In the genomic region with DNA sequence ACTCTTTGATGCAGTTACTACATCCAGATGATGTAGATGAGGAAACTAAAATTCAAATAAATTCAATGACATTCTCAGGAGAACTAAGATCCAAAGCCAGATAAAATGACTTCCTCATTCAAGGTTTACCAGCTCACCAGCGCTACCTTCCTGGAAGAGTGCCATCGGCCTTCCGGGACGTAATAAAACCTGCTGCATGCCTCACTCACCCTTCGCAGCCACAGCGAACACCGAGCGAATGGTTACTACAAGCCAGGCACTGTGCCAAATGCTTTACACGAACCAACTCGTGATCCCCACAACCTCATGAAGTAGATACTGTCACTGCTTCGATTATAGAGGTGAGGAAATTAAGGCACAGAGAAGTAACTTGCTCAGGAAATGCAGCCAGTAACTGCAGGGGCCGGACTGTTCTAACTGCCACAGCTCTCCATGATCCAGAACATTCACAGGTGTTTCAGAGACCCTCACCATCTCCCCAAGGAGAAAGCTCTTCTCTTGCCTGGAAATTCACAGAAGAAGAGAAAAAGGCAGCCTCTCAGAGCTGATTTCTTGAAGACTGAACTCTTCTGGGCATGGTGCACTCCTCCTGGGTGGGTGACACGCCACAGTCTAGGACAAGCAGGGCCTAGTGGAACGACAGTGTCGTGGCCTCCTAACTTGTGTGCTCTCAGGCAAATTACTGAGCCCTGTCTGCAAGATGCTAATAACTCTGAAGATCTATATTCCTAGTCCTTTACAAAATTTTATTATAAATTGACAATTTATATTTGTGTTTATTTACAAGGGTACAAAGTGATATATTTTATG, we compare ENCODE assay signal across 9 cellular contexts. TPM values are rescaled to one million over a fixed set of nuclear protein-coding genes. Genes with fewer than 3 reads are reported as not detected.
A peak's percentile ranks its signal among the peaks of the same experiment; 100 is the strongest.
DNase-seq lines count a peak whose midpoint lies in the region; ATAC-seq, FAIRE-seq and TF ChIP-seq lines count a peak whose summit lies in the region.
"Had no signal": no experiment of that assay in that cellular context is flagged by ENCODE, and none has a peak within 500 bp of the region (broad histone marks: within the 10 kb centered on the region; RNA-seq: fewer than 3 reads in every experiment).

No MANE protein-coding gene starts in this region.

- H3K4me3 Mint-ChIP-seq in type B pancreatic cell: no peak overlapping the region

- H3K79me2 ChIP-seq in HCT116 (ENCODE audit: insufficient read depth, low read length) (no peaks in the 10 kb centered on the region), K562 (ENCODE audit: control insufficient read depth, insufficient read depth, low read length) (no peaks in the 10 kb centered on the region), osteoblast (ENCODE audit: insufficient read depth, low read length) (peaks cover 2% of the 10 kb centered on the region)

- FAIRE-seq in K562 (lab: Jason Lieb, UNC): no peak
- FAIRE-seq: H1 had no signal

- peaks cover 18% of the 10 kb centered on the region for H3K4me1 Mint-ChIP-seq in type B pancreatic cell (ENCODE audit: unreplicated experiment)

- no peak overlapping the region for H2AFZ ChIP-seq in HCT116 (ENCODE audit: low read depth, low read length, poor library complexity, severe bottlenecking)
- no peak overlapping the region for H2AFZ ChIP-seq in K562 (ENCODE audit: low read depth, low read length)
- H2AFZ ChIP-seq in osteoblast (ENCODE audit: low read length): no peak overlapping the region

- peak overlapping the region; percentile 23; the same call in 1 of the 2 replicates for H3K27ac ChIP-seq in HCT116 (ENCODE audit: low read depth, low read length)
- H3K27ac ChIP-seq in RWPE1: peak overlapping the region; percentile 52
- no peak overlapping the region for H3K27ac ChIP-seq in K562 (ENCODE audit: extremely low read depth, low read depth, low read length)
- H3K27ac ChIP-seq in osteoblast (ENCODE audit: low read depth, low read length): no peak overlapping the region

- H3K9me2 ChIP-seq in HCT116 (ENCODE audit: insufficient read depth): no peaks in the 10 kb centered on the region

- no peaks in the 10 kb centered on the region; the same call in 1 of the 2 replicates for H4K20me1 ChIP-seq in HCT116 (ENCODE audit: insufficient read depth)
- H4K20me1 ChIP-seq in K562 (replicated peaks; ENCODE audit: control insufficient read depth, insufficient read depth, low read length): no peaks in the 10 kb centered on the region
- H4K20me1 ChIP-seq in osteoblast (ENCODE audit: insufficient read depth, low read length): no peaks in the 10 kb centered on the region

- H3K4me3 ChIP-seq in HCT116 (replicated peaks in 1 of 2; ENCODE audit: low read depth in 1 of 2, low read length in 2 of 2) (peak overlapping the region in 1 of 2 experiments; percentile 21; a peak in 1 of 4 replicates), K562 (no peak overlapping the region), osteoblast (ENCODE audit: insufficient read depth, low read length) (no peak overlapping the region)

- ATAC-seq in HCT116 (peak; percentile 85), K562 (no peak), HG02884 (IDR thresholded peaks at IDR 0.05; ENCODE audit: unreplicated experiment) (no peak)

- TF ChIP-seq RAD21 in HCT116 (IDR thresholded peaks at IDR 0.05; ENCODE audit: low read depth) (no peak), K562 (CRISPR knock-in tag; conservative IDR thresholded peaks at IDR 0.05 in 1 of 2, IDR thresholded peaks at IDR 0.05 in 1 of 2) (no peak)

- intact Hi-C loops in HCT116 (cut with micrococcal nuclease): no loop called here
- intact Hi-C loops in K562 (cut with micrococcal nuclease): no loop called here

- no peak for TF ChIP-seq CTCF in HCT116 (IDR thresholded peaks at IDR 0.05 in 2 of 3, conservative IDR thresholded peaks at IDR 0.05 in 1 of 3; ENCODE audit: borderline replicate concordance in 1 of 3, insufficient read depth in 1 of 3, low read depth in 2 of 3, low read length in 2 of 3)
- TF ChIP-seq CTCF in RWPE1 (conservative IDR thresholded peaks at IDR 0.05; ENCODE audit: low read depth): no peak
- TF ChIP-seq CTCF in K562 (IDR thresholded peaks at IDR 0.05 in 2 of 3, conservative IDR thresholded peaks at IDR 0.05 in 1 of 3; ENCODE audit: insufficient read depth in 2 of 3, low read depth in 1 of 3, low read length in 3 of 3): no peak
- no peak for TF ChIP-seq CTCF in GM13976 (IDR thresholded peaks at IDR 0.05; ENCODE audit: borderline replicate concordance, control extremely low read depth, extremely low read depth, insufficient read depth, missing control alignments)
- no peak for TF ChIP-seq CTCF in osteoblast (IDR thresholded peaks at IDR 0.05; ENCODE audit: extremely low read depth, low read depth, low read length)
- TF ChIP-seq CTCF in type B pancreatic cell (conservative IDR thresholded peaks at IDR 0.05): no peak

- no peak overlapping the region for H3K27ac Mint-ChIP-seq in type B pancreatic cell

- no peaks in the 10 kb centered on the region for H3K27me3 Mint-ChIP-seq in type B pancreatic cell

- H3K9me3 ChIP-seq in HCT116 (ENCODE audit: control insufficient read depth in 1 of 2, insufficient read depth in 1 of 2, low read depth in 1 of 2, low read length in 2 of 2) (no peaks in the 10 kb centered on the region), K562 (replicated peaks; ENCODE audit: control insufficient read depth, insufficient read depth, low read depth, low read length) (no peaks in the 10 kb centered on the region), osteoblast (ENCODE audit: low read depth, low read length) (no peaks in the 10 kb centered on the region)

- POLR2A ChIA-PET in HCT116 (lab: Charles Lee): no interaction called here
- POLR2A ChIA-PET in RWPE1 (lab: Yijun Ruan, JAX; ENCODE audit: low non-redundant PET): no interaction called here
- POLR2A ChIA-PET in K562 (lab: Yijun Ruan, JAX): interaction anchor here (0.9 kb wide), 1 partner anchor 19 kb away, joined by 3 read pairs; no protein-coding TSS in a partner anchor

- no peaks in the 10 kb centered on the region for H3K9me1 ChIP-seq in K562 (ENCODE audit: control insufficient read depth, insufficient read depth, low read length)

- H3K9ac ChIP-seq in HCT116 (ENCODE audit: low read length) (peak overlapping the region; percentile 21), K562 (ENCODE audit: insufficient read depth in 1 of 2, low read depth in 2 of 2, low read length in 2 of 2) (peak overlapping the region in 1 of 2 experiments; percentile 71; a peak in 1 of 4 replicates)

- BruUV-seq in HCT116 (replicated peaks; lab: Mats Ljungman, UMichigan) (no TSS peak), K562 (replicated peaks; lab: Mats Ljungman, UMichigan) (no TSS peak)

- no peak for TF ChIP-seq EP300 in K562 (IDR thresholded peaks at IDR 0.05; ENCODE audit: low read length)

- DNase-seq in HCT116 (ENCODE audit: low read depth, low spot score) (peak; percentile 73), RWPE1 (ENCODE audit: low spot score) (peak; percentile 75), K562 (ENCODE audit: extremely low read depth in 1 of 4, low spot score in 3 of 4) (peak in 1 of 4 experiments; percentile 44), renal cortical epithelial cell (ENCODE audit: low read depth) (peak; percentile 97), GM13976 (ENCODE audit: low spot score) (no peak), osteoblast (ENCODE audit: insufficient read length, low spot score, missing footprints) (no peak), type B pancreatic cell (ENCODE audit: extremely low spot score, unreplicated experiment) (no peak)

- H3K4me1 ChIP-seq in HCT116 (ENCODE audit: control insufficient read depth in 1 of 2, insufficient read depth in 2 of 2, low read length in 2 of 2): peaks cover 20 to 39% of the 10 kb centered on the region in 2 experiments
- peaks cover 6% of the 10 kb centered on the region in 2 experiments; a peak in 3 of 5 replicates for H3K4me1 ChIP-seq in K562 (replicated peaks in 1 of 2; ENCODE audit: control insufficient read depth in 2 of 2, insufficient read depth in 2 of 2, low read length in 2 of 2)
- peaks cover 14% of the 10 kb centered on the region for H3K4me1 ChIP-seq in osteoblast (ENCODE audit: insufficient read depth, low read length)

- TF ChIP-seq POLR2A in HCT116 (IDR thresholded peaks at IDR 0.05; ENCODE audit: borderline replicate concordance, extremely low read depth, insufficient read depth, insufficient read length) (no peak), K562 (conservative IDR thresholded peaks at IDR 0.05) (no peak)

- H3K27me3 ChIP-seq in HCT116 (ENCODE audit: insufficient read depth, low read length) (no peaks in the 10 kb centered on the region), K562 (ENCODE audit: control insufficient read depth in 2 of 2, insufficient read depth in 2 of 2, low read length in 2 of 2) (no peaks in the 10 kb centered on the region), osteoblast (ENCODE audit: insufficient read depth, low read length) (no peaks in the 10 kb centered on the region)

- in situ Hi-C loops in K562 (cut with MboI) (no loop called here), GM13976 (cut with MboI; ENCODE audit: low sequenced_read_pairs, unreplicated experiment) (no loop called here)

- 39% methylated on average over 15 of the region's 15 CpGs for WGBS in K562 (ENCODE audit: insufficient coverage, low coverage, missing lambda C conversion rate)

- H3K9me3 Mint-ChIP-seq in type B pancreatic cell: no peaks in the 10 kb centered on the region

- no peaks in the 10 kb centered on the region for H3K36me3 ChIP-seq in HCT116 (ENCODE audit: control insufficient read depth in 1 of 2, insufficient read depth in 2 of 2, low read length in 2 of 2)
- H3K36me3 ChIP-seq in K562 (ENCODE audit: control insufficient read depth, insufficient read depth, low read length): no peaks in the 10 kb centered on the region
- no peaks in the 10 kb centered on the region for H3K36me3 ChIP-seq in osteoblast (ENCODE audit: insufficient read depth, low read length)

- H3K36me3 Mint-ChIP-seq in type B pancreatic cell: peaks cover 6% of the 10 kb centered on the region

- peak overlapping the region; percentile 68 for H3K4me2 ChIP-seq in HCT116 (ENCODE audit: low read length)
- H3K4me2 ChIP-seq in K562 (ENCODE audit: insufficient read depth, low read length): peak overlapping the region; percentile 18; the same call in 1 of the 2 replicates
- H3K4me2 ChIP-seq in osteoblast (ENCODE audit: insufficient read depth, low read length): no peak overlapping the region

- CTCF ChIA-PET in HCT116 (lab: Charles Lee) (no interaction called here), RWPE1 (lab: Yijun Ruan, JAX) (interaction anchor here (0.6 to 1.3 kb wide), 2 partner anchors 17 to 47 kb away, joined by 4 to 5 read pairs; a partner anchor contains a TSS), K562 (lab: Yijun Ruan, JAX; ENCODE audit: low intra/inter-chr PET ratio) (no interaction called here)

- RAD21 ChIA-PET in HCT116 (lab: Charles Lee; ENCODE audit: low non-redundant PET in 1 of 2, low total read pairs in 2 of 2, uncharacterized antibody in 2 of 2, unreplicated experiment in 2 of 2): no interaction called here

RNA-seq across cellular contexts. Expression of a gene that starts 46.8 kb away (rescaled TPM):
- total RNA-seq in HCT116 (2021; ENCODE audit: unreplicated experiment) (0.64 TPM), K562 (2014; rRNA removed) (1.9 and 2.8 TPM in 2 replicates), K562 (2014; rRNA removed; fragmentation: Illumina TruSeq; extraction: Trizol) (0.13 and 0.18 TPM in 2 replicates), K562 (2015; rRNA removed; fragmentation: Illumina TruSeq; extraction: Trizol) (0.18 and 0.41 TPM in 2 replicates), K562 (2021) (2.3 and 2.5 TPM in 2 replicates), renal cortical epithelial cell (1.0 and 2.3 TPM in 2 replicates), osteoblast (18.5 and 19.7 TPM in 2 replicates), type B pancreatic cell (ENCODE audit: low replicate concordance) (3.4 and 21.6 TPM in 2 replicates)
- polyA plus RNA-seq in HCT116 (2012): 0.21 and 0.52 TPM in 2 replicates
- 2.6 and 5.4 TPM in 2 replicates for total RNA-seq in K562 (2011; cell fraction: chromatin; rRNA removed; ENCODE audit: low replicate concordance)
- 4.3 and 6.5 TPM in 2 replicates for total RNA-seq in K562 (2011; cell fraction: nucleolus; rRNA removed)
- total RNA-seq in K562 (2011; cell fraction: nucleoplasm; rRNA removed): 2.3 and 2.4 TPM in 2 replicates
- polyA plus RNA-seq in K562 (2011; rRNA removed) (0.53 and 0.64 TPM in 2 replicates), K562 (2014; fragmentation: Illumina TruSeq; extraction: Trizol) (0.12 and 0.35 TPM in 2 replicates), K562 (2014; fragmentation: Nextera tagmentation; extraction: Ambion mirVana) (under 1 TPM; 0.01 to 0.03 TPM), K562 (2014; rRNA removed) (1.4 and 2.3 TPM in 2 replicates)
- 0.93 and 4.2 TPM in 2 replicates for polyA plus RNA-seq in K562 (2011; cell fraction: cytosol; rRNA removed)
- polyA plus RNA-seq in K562 (2011; cell fraction: nucleus; rRNA removed): 2.7 and 7.9 TPM in 2 replicates
- polyA plus RNA-seq in K562 (2012): 0.80 and 0.95 TPM in 2 replicates
- 0.21 and 0.46 TPM in 2 replicates for polyA minus RNA-seq in K562 (2011; rRNA and poly(A)+ RNA removed)
- 1.5 and 2.1 TPM in 2 replicates for polyA minus RNA-seq in K562 (2011; cell fraction: cytosol; rRNA and poly(A)+ RNA removed)
- 2.6 and 2.7 TPM in 2 replicates for polyA minus RNA-seq in K562 (2011; cell fraction: nucleus; rRNA and poly(A)+ RNA removed)

RNA-seq across cellular contexts. Expression of a gene that starts 59.8 kb away (rescaled TPM):
- total RNA-seq in HCT116 (2021; ENCODE audit: unreplicated experiment): 27.3 TPM
- 20.7 and 32.4 TPM in 2 replicates for polyA plus RNA-seq in HCT116 (2012)
- 1.6 and 4.6 TPM in 2 replicates for total RNA-seq in K562 (2011; cell fraction: chromatin; rRNA removed; ENCODE audit: low replicate concordance)
- total RNA-seq in K562 (2011; cell fraction: nucleolus; rRNA removed): 6.6 and 9.8 TPM in 2 replicates
- 0.69 and 4.2 TPM in 2 replicates for total RNA-seq in K562 (2011; cell fraction: nucleoplasm; rRNA removed)
- 21.6 and 23.7 TPM in 2 replicates for total RNA-seq in K562 (2014; rRNA removed)
- 9.7 and 12.2 TPM in 2 replicates for total RNA-seq in K562 (2014; rRNA removed; fragmentation: Illumina TruSeq; extraction: Trizol)
- total RNA-seq in K562 (2015; rRNA removed; fragmentation: Illumina TruSeq; extraction: Trizol): 12.2 and 14.1 TPM in 2 replicates
- total RNA-seq in K562 (2021): 15.6 and 21.1 TPM in 2 replicates
- polyA plus RNA-seq in K562 (2011; rRNA removed): 14.1 and 17.1 TPM in 2 replicates
- 17.7 and 39.3 TPM in 2 replicates for polyA plus RNA-seq in K562 (2011; cell fraction: cytosol; rRNA removed)
- polyA plus RNA-seq in K562 (2011; cell fraction: nucleus; rRNA removed): 5.4 and 6.8 TPM in 2 replicates
- 14.6 and 22.6 TPM in 2 replicates for polyA plus RNA-seq in K562 (2012)
- polyA plus RNA-seq in K562 (2014; fragmentation: Illumina TruSeq; extraction: Trizol): 14.1 and 18.2 TPM in 2 replicates
- 1 to 10 TPM; 3.0 to 3.6 TPM for polyA plus RNA-seq in K562 (2014; fragmentation: Nextera tagmentation; extraction: Ambion mirVana)
- 19.7 and 23.4 TPM in 2 replicates for polyA plus RNA-seq in K562 (2014; rRNA removed)
- 6.3 and 8.5 TPM in 2 replicates for polyA minus RNA-seq in K562 (2011; rRNA and poly(A)+ RNA removed)
- polyA minus RNA-seq in K562 (2011; cell fraction: cytosol; rRNA and poly(A)+ RNA removed): 7.6 and 8.9 TPM in 2 replicates
- polyA minus RNA-seq in K562 (2011; cell fraction: nucleus; rRNA and poly(A)+ RNA removed): 1.1 and 1.6 TPM in 2 replicates
- 24.0 and 93.4 TPM in 2 replicates for total RNA-seq in renal cortical epithelial cell
- 59.0 and 61.3 TPM in 2 replicates for total RNA-seq in osteoblast
- 27.8 and 42.7 TPM in 2 replicates for total RNA-seq in type B pancreatic cell (ENCODE audit: low replicate concordance)

Comparison
In these comparisons a context has a peak if more than half of its experiments do, and no peak if none do; other contexts are left out.
1. DNase-seq: peak in HCT116 (single experiment), RWPE1 (single experiment) and renal cortical epithelial cell (single experiment); none in GM13976 (single experiment), osteoblast (single experiment) and type B pancreatic cell (single experiment).
2. H3K27ac ChIP-seq: peak in HCT116 (single experiment) and RWPE1 (single experiment); none in K562 (single experiment) and osteoblast (single experiment).